ENCODE assay signal across 25 cellular contexts in the genomic region with DNA sequence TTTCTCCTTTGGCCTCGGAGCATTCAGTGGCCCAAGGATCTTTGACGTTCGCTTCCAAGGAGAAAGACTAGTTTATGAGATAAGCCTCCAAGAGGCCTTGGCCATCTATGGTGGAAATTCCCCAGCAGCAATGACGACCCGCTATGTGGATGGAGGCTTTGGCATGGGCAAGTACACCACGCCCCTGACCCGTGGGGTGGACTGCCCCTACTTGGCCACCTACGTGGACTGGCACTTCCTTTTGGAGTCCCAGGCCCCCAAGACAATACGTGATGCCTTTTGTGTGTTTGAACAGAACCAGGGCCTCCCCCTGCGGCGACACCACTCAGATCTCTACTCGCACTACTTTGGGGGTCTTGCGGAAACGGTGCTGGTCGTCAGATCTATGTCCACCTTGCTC. TPM values are rescaled to one million over a fixed set of nuclear protein-coding genes. Genes with fewer than 3 reads are reported as not detected.
DNase-seq lines count a peak whose midpoint lies in the region; ATAC-seq and TF ChIP-seq lines count a peak whose summit lies in the region.
"Had no signal": no experiment of that assay in that cellular context is flagged by ENCODE, and none has a peak within 500 bp of the region (broad histone marks: within the 10 kb centered on the region; RNA-seq: fewer than 3 reads in every experiment).

No MANE protein-coding gene starts in this region.

- peak overlapping the region; percentile 9 for H4K8ac ChIP-seq in neuronal stem cell (ENCODE audit: low read depth, low read length)

- no peaks in the 10 kb centered on the region for H3K79me1 ChIP-seq in neuronal stem cell (ENCODE audit: low read depth, low read length)

- no peak overlapping the region for H3K18ac ChIP-seq in neuronal stem cell (ENCODE audit: low read length)

- no peak overlapping the region for H3K4me3 Mint-ChIP-seq in activated CD8-positive, alpha-beta T cell treated with anti-CD3 and anti-CD28 coated beads, Interleukin-2, amount 10 ng/mL, durations not matched to agents 7 days and 5 days
- H3K4me3 Mint-ChIP-seq: activated naive CD4-positive, alpha-beta T cell treated with anti-CD3 and anti-CD28 coated beads, Interleukin-2, amount 10 ng/mL, durations not matched to agents 7 days and 5 days; activated T-cell treated with anti-CD3 and anti-CD28 coated beads, Interleukin-2, amount 50 U/mL, for 72 hours; effector memory CD8-positive, alpha-beta T cell; naive thymus-derived CD8-positive, alpha-beta T cell; stimulated activated naive CD8-positive, alpha-beta T cell treated with anti-CD3 and anti-CD28 coated beads, Interleukin-15, amount 100 ng/mL, for 72 hours had no signal

- no peak overlapping the region for H3K23ac ChIP-seq in neuronal stem cell (ENCODE audit: low read depth, low read length, poor library complexity)

- DNase-seq in Peyer's patch (no peak), esophagus muscularis mucosa (ENCODE audit: extremely low spot score) (no peak), neuronal stem cell (ENCODE audit: low spot score) (no peak), suprapubic skin (ENCODE audit: low spot score in 2 of 2) (no peak), MV-4-11 (lab: John Stamatoyannopoulos, UW) (no peak), SJCRH30 (no peak)
- no peak for DNase-seq in activated CD8-positive, alpha-beta T cell treated with anti-CD3 and anti-CD28 coated beads, Interleukin-2, amount 10 ng/mL, durations not matched to agents 7 days and 5 days
- DNase-seq in NK-92 treated with Interleukin-12 subunit alpha and Interleukin-12 subunit beta, amount 100 ng/mL, for 24 hours (lab: John Stamatoyannopoulos, UW), result no peak
- DNase-seq: activated naive CD4-positive, alpha-beta T cell treated with anti-CD3 and anti-CD28 coated beads, Interleukin-2, amount 10 ng/mL, durations not matched to agents 7 days and 5 days; activated T-cell treated with anti-CD3 and anti-CD28 coated beads, Interleukin-2, amount 50 U/mL, for 72 hours; anterior cingulate cortex; DMS 273 treated with DMSO at 0.1 percent for 48 hours; effector memory CD8-positive, alpha-beta T cell; GDM1; head of caudate nucleus; IMR-90; naive thymus-derived CD8-positive, alpha-beta T cell; NCI-H1436 treated with DMSO at 0.1 percent for 48 hours; NCI-H2171 treated with DMSO at 0.1 percent for 48 hours; small intestine; stimulated activated CD4-positive, alpha-beta T cell treated with anti-CD3 and anti-CD28 coated beads, Interleukin-4, amount 100 ng/mL, for 24 hours; stimulated activated naive CD8-positive, alpha-beta T cell treated with anti-CD3 and anti-CD28 coated beads, Interleukin-15, amount 100 ng/mL, for 72 hours had no signal

- no peak overlapping the region for H3K27ac Mint-ChIP-seq in activated CD8-positive, alpha-beta T cell treated with anti-CD3 and anti-CD28 coated beads, Interleukin-2, amount 10 ng/mL, durations not matched to agents 7 days and 5 days
- H3K27ac Mint-ChIP-seq: activated T-cell treated with anti-CD3 and anti-CD28 coated beads, Interleukin-2, amount 50 U/mL, for 72 hours; effector memory CD8-positive, alpha-beta T cell had no signal

- H3K9me3 ChIP-seq in Peyer's patch (no peaks in the 10 kb centered on the region), esophagus muscularis mucosa (no peaks in the 10 kb centered on the region), neuronal stem cell (replicated peaks in 1 of 2; ENCODE audit: control insufficient read depth in 2 of 2, insufficient read depth in 1 of 2, low read depth in 1 of 2, low read length in 2 of 2) (no peaks in the 10 kb centered on the region), suprapubic skin (no peaks in the 10 kb centered on the region), SJCRH30 (replicated peaks) (no peaks in the 10 kb centered on the region)

- H2BK12ac ChIP-seq in neuronal stem cell (ENCODE audit: low read length), result peak overlapping the region; percentile 16

- CTCF ChIA-PET in activated CD8-positive, alpha-beta T cell treated with anti-CD3 and anti-CD28 coated beads, Interleukin-2, amount 10 ng/mL, durations not matched to agents 7 days and 5 days (lab: Charles Lee), result no interaction called here

- TF ChIP-seq POLR2A in Peyer's patch (IDR thresholded peaks at IDR 0.05) (no peak), esophagus muscularis mucosa (IDR thresholded peaks at IDR 0.05; ENCODE audit: low read depth) (no peak), suprapubic skin (IDR thresholded peaks at IDR 0.05) (no peak)

- H3K4me2 ChIP-seq in neuronal stem cell (ENCODE audit: insufficient read depth, low read length, poor library complexity, severe bottlenecking), result no peak overlapping the region

- no peaks in the 10 kb centered on the region for H3K36me3 Mint-ChIP-seq in activated CD8-positive, alpha-beta T cell treated with anti-CD3 and anti-CD28 coated beads, Interleukin-2, amount 10 ng/mL, durations not matched to agents 7 days and 5 days (ENCODE audit: low read depth)
- H3K36me3 Mint-ChIP-seq: activated naive CD4-positive, alpha-beta T cell treated with anti-CD3 and anti-CD28 coated beads, Interleukin-2, amount 10 ng/mL, durations not matched to agents 7 days and 5 days; naive thymus-derived CD8-positive, alpha-beta T cell had no signal

- no peak overlapping the region for H2BK5ac ChIP-seq in neuronal stem cell (ENCODE audit: low read length)

- H3K4me1 ChIP-seq in Peyer's patch (peaks cover 0 to 22% (median 0%) of the 10 kb centered on the region in 4 donors), esophagus muscularis mucosa (peaks cover 3 to 76% (median 69%) of the 10 kb centered on the region in 4 donors), neuronal stem cell (ENCODE audit: control insufficient read depth in 2 of 2, insufficient read depth in 1 of 2, low read depth in 1 of 2, low read length in 2 of 2) (peaks cover 0 to 3% of the 10 kb centered on the region in 2 donors), suprapubic skin (peaks cover 12% of the 10 kb centered on the region), SJCRH30 (peaks cover 4% of the 10 kb centered on the region; the same call in 1 of the 2 replicates)

- H2BK120ac ChIP-seq in neuronal stem cell (ENCODE audit: low read depth, low read length), result no peak overlapping the region

- H3K36me3 ChIP-seq in Peyer's patch, result no peaks in the 10 kb centered on the region
- H3K36me3 ChIP-seq in esophagus muscularis mucosa, result peaks cover 0 to 26% (median 8%) of the 10 kb centered on the region in 4 donors
- no peaks in the 10 kb centered on the region for H3K36me3 ChIP-seq in neuronal stem cell (replicated peaks in 1 of 2; ENCODE audit: control insufficient read depth in 2 of 2, insufficient read depth in 2 of 2, low read length in 2 of 2)
- H3K36me3 ChIP-seq in suprapubic skin, result no peaks in the 10 kb centered on the region
- no peaks in the 10 kb centered on the region for H3K36me3 ChIP-seq in SJCRH30

- H3K9ac ChIP-seq in neuronal stem cell (ENCODE audit: low read depth, low read length, poor library complexity), result no peak overlapping the region

- no peak overlapping the region for H2AFZ ChIP-seq in neuronal stem cell (ENCODE audit: low read length)

- WGBS in esophagus muscularis mucosa, result 44% methylated on average over 5 of the region's 15 CpGs
- no CpG with 5 or more reads among the region's 15 CpGs for WGBS in neuronal stem cell (ENCODE audit: extremely low coverage in 2 of 2, insufficient read length in 2 of 2, insufficient replicate concordance in 1 of 2), 2 donors
- 87% methylated on average over 8 of the region's 15 CpGs for WGBS in suprapubic skin

- no peaks in the 10 kb centered on the region for H3K27me3 Mint-ChIP-seq in activated CD8-positive, alpha-beta T cell treated with anti-CD3 and anti-CD28 coated beads, Interleukin-2, amount 10 ng/mL, durations not matched to agents 7 days and 5 days (ENCODE audit: low read depth)
- H3K27me3 Mint-ChIP-seq: activated naive CD4-positive, alpha-beta T cell treated with anti-CD3 and anti-CD28 coated beads, Interleukin-2, amount 10 ng/mL, durations not matched to agents 7 days and 5 days; stimulated activated naive CD8-positive, alpha-beta T cell treated with anti-CD3 and anti-CD28 coated beads, Interleukin-15, amount 100 ng/mL, for 72 hours had no signal

- no peak for ATAC-seq in activated CD8-positive, alpha-beta T cell treated with anti-CD3 and anti-CD28 coated beads, Interleukin-2, amount 10 ng/mL, durations not matched to agents 7 days and 5 days
- ATAC-seq: activated T-cell treated with anti-CD3 and anti-CD28 coated beads, Interleukin-2, amount 50 U/mL, for 72 hours; effector memory CD8-positive, alpha-beta T cell; naive thymus-derived CD8-positive, alpha-beta T cell; stimulated activated naive CD8-positive, alpha-beta T cell treated with anti-CD3 and anti-CD28 coated beads, Interleukin-15, amount 100 ng/mL, for 72 hours had no signal

- H3K27me3 ChIP-seq in Peyer's patch (no peaks in the 10 kb centered on the region), esophagus muscularis mucosa (no peaks in the 10 kb centered on the region), neuronal stem cell (ENCODE audit: control insufficient read depth in 3 of 3, insufficient read depth in 3 of 3, low read depth in 1 of 3, low read length in 3 of 3) (no peaks in the 10 kb centered on the region), suprapubic skin (no peaks in the 10 kb centered on the region), SJCRH30 (no peaks in the 10 kb centered on the region)

- H4K91ac ChIP-seq in neuronal stem cell (ENCODE audit: low read depth, low read length, poor library complexity), result no peak overlapping the region

- intact Hi-C loops in esophagus muscularis mucosa (cut with DNase I), result no loop called here

- peak overlapping the region; percentile 8 to 76 (median 54) for H3K27ac ChIP-seq in Peyer's patch
- H3K27ac ChIP-seq in esophagus muscularis mucosa (replicated peaks in 1 of 4), result peak overlapping the region; percentile 86 to 89 (median 88)
- no peak overlapping the region for H3K27ac ChIP-seq in neuronal stem cell (replicated peaks; ENCODE audit: low read length)
- peak overlapping the region; percentile 17 for H3K27ac ChIP-seq in suprapubic skin
- H3K27ac ChIP-seq in SJCRH30, result no peak overlapping the region

- H3K4me3 ChIP-seq in Peyer's patch (peak overlapping the region in 2 of 4 donors; percentile 3 to 43), esophagus muscularis mucosa (peak overlapping the region; percentile 59 to 69 (median 62)), neuronal stem cell (ENCODE audit: low read length in 2 of 2) (no peak overlapping the region), suprapubic skin (peak overlapping the region; percentile 33), SJCRH30 (no peak overlapping the region)

- H2BK15ac ChIP-seq in neuronal stem cell (ENCODE audit: low read length), result no peak overlapping the region

- no peak overlapping the region for H2AK5ac ChIP-seq in neuronal stem cell (ENCODE audit: low read depth, low read length)

- no peak overlapping the region for H3K4ac ChIP-seq in neuronal stem cell (ENCODE audit: low read length)

- no peak for TF ChIP-seq EP300 in esophagus muscularis mucosa (IDR thresholded peaks at IDR 0.05)
- no peak for TF ChIP-seq EP300 in suprapubic skin (IDR thresholded peaks at IDR 0.05)

- H3K9me3 Mint-ChIP-seq in activated CD8-positive, alpha-beta T cell treated with anti-CD3 and anti-CD28 coated beads, Interleukin-2, amount 10 ng/mL, durations not matched to agents 7 days and 5 days (ENCODE audit: insufficient read depth), result no peaks in the 10 kb centered on the region
- H3K9me3 Mint-ChIP-seq: activated naive CD4-positive, alpha-beta T cell treated with anti-CD3 and anti-CD28 coated beads, Interleukin-2, amount 10 ng/mL, durations not matched to agents 7 days and 5 days; activated T-cell treated with anti-CD3 and anti-CD28 coated beads, Interleukin-2, amount 50 U/mL, for 72 hours; effector memory CD8-positive, alpha-beta T cell; naive thymus-derived CD8-positive, alpha-beta T cell; stimulated activated naive CD8-positive, alpha-beta T cell treated with anti-CD3 and anti-CD28 coated beads, Interleukin-15, amount 100 ng/mL, for 72 hours had no signal

- H3K14ac ChIP-seq in neuronal stem cell (ENCODE audit: low read length), result no peak overlapping the region

- TF ChIP-seq CTCF in Peyer's patch (IDR thresholded peaks at IDR 0.05), result no peak
- TF ChIP-seq CTCF in esophagus muscularis mucosa (IDR thresholded peaks at IDR 0.05), result no peak
- TF ChIP-seq CTCF in suprapubic skin (IDR thresholded peaks at IDR 0.05), result no peak

- POLR2A ChIA-PET in activated CD8-positive, alpha-beta T cell treated with anti-CD3 and anti-CD28 coated beads, Interleukin-2, amount 10 ng/mL, durations not matched to agents 7 days and 5 days (lab: Charles Lee), result no interaction called here

- H3K4me1 Mint-ChIP-seq in activated CD8-positive, alpha-beta T cell treated with anti-CD3 and anti-CD28 coated beads, Interleukin-2, amount 10 ng/mL, durations not matched to agents 7 days and 5 days (ENCODE audit: low read depth), result no peaks in the 10 kb centered on the region
- H3K4me1 Mint-ChIP-seq: activated naive CD4-positive, alpha-beta T cell treated with anti-CD3 and anti-CD28 coated beads, Interleukin-2, amount 10 ng/mL, durations not matched to agents 7 days and 5 days had no signal

RNA-seq across cellular contexts. Expression of a gene that starts 1.4 kb away (rescaled TPM):
- 10 to 100 TPM in 1 of 4 donors, 1 to 10 TPM in 3; 3.3 to 11.4 (median 7.0) TPM for total RNA-seq in Peyer's patch
- total RNA-seq in esophagus muscularis mucosa, result 100 to 1,000 TPM in 3 of 4 donors, 10 to 100 TPM in 1; 89.0 to 242 (median 118) TPM
- polyA plus RNA-seq in neuronal stem cell (2013, experiment 1 of 2), result 1.4 TPM
- polyA plus RNA-seq in neuronal stem cell (2013, experiment 2 of 2), result 1.5 TPM
- 10 to 100 TPM in 2 of 4 donors, 1 to 10 TPM in 2; 7.6 to 12.7 (median 11.0) TPM for total RNA-seq in suprapubic skin
- 1 to 10 TPM; 1.0 to 1.4 TPM for total RNA-seq in activated CD8-positive, alpha-beta T cell treated with anti-CD3 and anti-CD28 coated beads, Interleukin-2, amount 10 ng/mL, durations not matched to agents 7 days and 5 days
- total RNA-seq in SJCRH30 (2014; rRNA removed; shearing (Covaris generic)), result 0.30 and 0.34 TPM in 2 replicates
- total RNA-seq: IMR-90 had no signal

RNA-seq across cellular contexts. Expression of a gene that starts 8.0 kb away (rescaled TPM):
- total RNA-seq in Peyer's patch, result 1 to 10 TPM in 2 of 4 donors, under 1 TPM in 1, not detected in 1; 0.70 to 2.3 (median 1.6) TPM
- total RNA-seq in esophagus muscularis mucosa, result 1 to 10 TPM in 3 of 4 donors, under 1 TPM in 1; 0.66 to 2.0 (median 1.4) TPM
- polyA plus RNA-seq in neuronal stem cell (2013, experiment 1 of 2), result 1.5 TPM
- 1.7 TPM for polyA plus RNA-seq in neuronal stem cell (2013, experiment 2 of 2)
- total RNA-seq in suprapubic skin, result 1 to 10 TPM in 3 of 4 donors, under 1 TPM in 1; 0.64 to 5.5 (median 2.1) TPM
- total RNA-seq in activated CD8-positive, alpha-beta T cell treated with anti-CD3 and anti-CD28 coated beads, Interleukin-2, amount 10 ng/mL, durations not matched to agents 7 days and 5 days, result 1 to 10 TPM; 2.0 to 2.1 TPM
- 0.86 and 1.1 TPM in 2 replicates for total RNA-seq in SJCRH30 (2014; rRNA removed; shearing (Covaris generic))

RNA-seq across cellular contexts. Expression of a gene that starts 19.2 kb away (rescaled TPM):
- total RNA-seq in Peyer's patch (10 to 100 TPM; 45.6 to 75.9 (median 59.8) TPM), esophagus muscularis mucosa (10 to 100 TPM; 68.9 to 91.5 (median 77.2) TPM), suprapubic skin (100 to 1,000 TPM in 1 of 4 donors, 10 to 100 TPM in 3; 47.0 to 106 (median 82.8) TPM)
- 84.7 TPM for polyA plus RNA-seq in neuronal stem cell (2013, experiment 1 of 2)
- polyA plus RNA-seq in neuronal stem cell (2013, experiment 2 of 2), result 84.5 TPM
- 100 to 1,000 TPM; 141 to 145 TPM for total RNA-seq in activated CD8-positive, alpha-beta T cell treated with anti-CD3 and anti-CD28 coated beads, Interleukin-2, amount 10 ng/mL, durations not matched to agents 7 days and 5 days
- total RNA-seq in SJCRH30 (2014; rRNA removed; shearing (Covaris generic)), result 142 and 145 TPM in 2 replicates

RNA-seq across cellular contexts. Expression of a gene that starts 28.3 kb away (rescaled TPM):
- total RNA-seq in Peyer's patch (100 to 1,000 TPM in 3 of 4 donors, 10 to 100 TPM in 1; 81.6 to 171 (median 122) TPM), esophagus muscularis mucosa (100 to 1,000 TPM; 165 to 293 (median 237) TPM), suprapubic skin (100 to 1,000 TPM in 3 of 4 donors, 10 to 100 TPM in 1; 81.3 to 133 (median 104) TPM)
- polyA plus RNA-seq in neuronal stem cell (2013, experiment 1 of 2), result 28.8 TPM
- polyA plus RNA-seq in neuronal stem cell (2013, experiment 2 of 2), result 27.6 TPM
- total RNA-seq in activated CD8-positive, alpha-beta T cell treated with anti-CD3 and anti-CD28 coated beads, Interleukin-2, amount 10 ng/mL, durations not matched to agents 7 days and 5 days, result 10 to 100 TPM; 86.7 to 89.7 TPM
- 62.1 and 62.9 TPM in 2 replicates for total RNA-seq in SJCRH30 (2014; rRNA removed; shearing (Covaris generic))

RNA-seq across cellular contexts. Expression of a gene that starts 48.2 kb away (rescaled TPM):
- total RNA-seq in Peyer's patch (10 to 100 TPM in 3 of 4 donors, 1 to 10 TPM in 1; 2.5 to 97.8 (median 66.0) TPM), esophagus muscularis mucosa (under 1 TPM in 1 of 4 donors, not detected in 3; 0.06 TPM), suprapubic skin (not detected)
- polyA plus RNA-seq in neuronal stem cell (2013, experiment 1 of 2), result not detected
- not detected for polyA plus RNA-seq in neuronal stem cell (2013, experiment 2 of 2)
- not detected for total RNA-seq in activated CD8-positive, alpha-beta T cell treated with anti-CD3 and anti-CD28 coated beads, Interleukin-2, amount 10 ng/mL, durations not matched to agents 7 days and 5 days
- not detected in 2 replicates for total RNA-seq in SJCRH30 (2014; rRNA removed; shearing (Covaris generic))
- total RNA-seq: activated T-cell treated with anti-CD3 and anti-CD28 coated beads, Interleukin-2, amount 50 U/mL, for 72 hours; IMR-90; lower leg skin; MCF 10A; naive thymus-derived CD8-positive, alpha-beta T cell; osteocyte had no signal
- polyA plus RNA-seq: IMR-90; naive thymus-derived CD8-positive, alpha-beta T cell had no signal

Comparison
In these comparisons a context has a peak if more than half of its experiments do, and no peak if none do; other contexts are left out.
1. H3K27ac ChIP-seq: peak in Peyer's patch (4 of 4), esophagus muscularis mucosa (4 of 4) and suprapubic skin (single experiment); none in neuronal stem cell (single experiment) and SJCRH30 (single experiment).
2. H3K4me3 ChIP-seq: peak in esophagus muscularis mucosa (4 of 4) and suprapubic skin (single experiment); none in neuronal stem cell (0 of 2) and SJCRH30 (single experiment).
3. RNA of a gene that starts 1.4 kb away (total RNA-seq): 89.0 to 242 TPM in esophagus muscularis mucosa; 7.6 to 12.7 TPM in suprapubic skin, 3.3 to 11.4 TPM in Peyer's patch, 1.0 to 1.4 TPM in activated CD8-positive, alpha-beta T cell treated with anti-CD3 and anti-CD28 coated beads, Interleukin-2, amount 10 ng/mL, durations not matched to agents 7 days and 5 days and 0.30 to 0.34 TPM in SJCRH30; every median in the first group is over 4 times any median in the second.